8 cellular contexts compared by ENCODE assay signal in the genomic region with DNA sequence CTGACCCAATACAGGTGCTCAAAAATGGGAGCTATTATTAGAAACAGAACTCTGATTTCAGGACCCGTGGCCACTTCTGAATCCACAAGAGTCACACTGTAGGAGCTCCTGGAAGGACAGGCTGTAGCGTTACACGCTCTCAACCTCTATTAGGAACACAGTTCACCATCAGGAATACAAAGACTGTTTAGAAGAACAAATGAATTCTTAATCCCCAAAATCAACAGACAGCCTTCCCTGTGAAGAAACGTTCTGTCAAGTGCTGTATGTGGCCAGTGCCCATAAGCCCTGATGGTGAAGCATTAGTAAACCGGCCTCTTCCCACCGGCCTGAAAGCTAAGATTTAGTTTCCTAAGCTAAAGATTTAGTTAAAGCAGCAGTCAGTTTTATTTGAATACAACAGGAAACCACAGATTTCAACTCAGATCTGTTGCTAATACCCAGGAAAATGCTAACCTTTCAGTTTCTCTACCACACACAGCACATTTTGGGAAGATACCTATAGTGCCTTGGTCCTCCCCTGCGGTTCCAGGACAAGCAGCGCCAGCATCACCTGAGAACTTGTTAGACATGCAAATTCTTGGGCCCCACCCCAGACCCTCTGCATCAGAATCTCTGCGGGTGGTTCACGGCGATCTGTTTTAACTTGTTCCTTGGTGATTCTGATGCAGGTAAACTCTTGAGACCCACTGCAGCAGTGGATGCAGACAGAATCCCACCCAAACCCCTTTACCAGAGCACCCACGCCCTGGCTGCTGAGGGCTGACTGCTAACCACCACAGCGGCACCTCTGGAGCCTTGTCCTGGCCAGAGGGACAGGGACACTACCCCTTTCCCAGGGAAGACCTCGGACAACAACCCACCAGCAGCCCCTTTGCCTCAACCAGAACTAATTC. TPM values are rescaled to one million over a fixed set of nuclear protein-coding genes. Genes with fewer than 3 reads are reported as not detected.
DNase-seq lines count a peak whose midpoint lies in the region; ATAC-seq and TF ChIP-seq lines count a peak whose summit lies in the region.

No MANE protein-coding gene starts in this region.

- peaks cover 12 to 17% (median 12%) of the 10 kb centered on the region in 3 donors for H3K4me1 Mint-ChIP-seq in IgD-negative memory B cell

- no peaks in the 10 kb centered on the region for H3K36me3 Mint-ChIP-seq in IgD-negative memory B cell

- TF ChIP-seq POLR2A in heart left ventricle (IDR thresholded peaks at IDR 0.05), result no peak

- peak overlapping the region in 2 of 3 donors; percentile 20 to 49 for H3K27ac Mint-ChIP-seq in IgD-negative memory B cell

- DNase-seq in heart left ventricle (no peak), aorta (no peak), ascending aorta (ENCODE audit: low spot score in 2 of 2) (no peak), NCI-H82 (lab: John Stamatoyannopoulos, UW) (no peak)

- 53 to 58% (median 55%) methylated on average over 14 of the region's 14 CpGs for WGBS in heart left ventricle, 4 donors
- 38 to 40% methylated on average over 14 of the region's 14 CpGs for WGBS in aorta, 2 donors

- peak; percentile 77 for ATAC-seq in GM18498 (IDR thresholded peaks at IDR 0.05; ENCODE audit: unreplicated experiment)
- ATAC-seq in GM21576 (IDR thresholded peaks at IDR 0.05; ENCODE audit: unreplicated experiment), result peak; percentile 82
- ATAC-seq in heart left ventricle, result no peak
- no peak for ATAC-seq in aorta (ENCODE audit: low FRiP score)

- H3K36me3 ChIP-seq in iPS-15b (ENCODE audit: control insufficient read depth, insufficient read depth, low read length), result no peaks in the 10 kb centered on the region
- H3K36me3 ChIP-seq in heart left ventricle, result no peaks in the 10 kb centered on the region
- no peaks in the 10 kb centered on the region for H3K36me3 ChIP-seq in aorta (ENCODE audit: control insufficient read depth in 1 of 2, insufficient read depth in 2 of 2, low read length in 1 of 2)
- H3K36me3 ChIP-seq in ascending aorta, result no peaks in the 10 kb centered on the region

- H3K27me3 ChIP-seq in iPS-15b (ENCODE audit: control insufficient read depth, insufficient read depth, low read length) (no peaks in the 10 kb centered on the region), heart left ventricle (no peaks in the 10 kb centered on the region), aorta (ENCODE audit: control insufficient read depth in 1 of 2, insufficient read depth in 2 of 2, low read length in 1 of 2) (no peaks in the 10 kb centered on the region), ascending aorta (no peaks in the 10 kb centered on the region)

- H3K4me3 ChIP-seq in iPS-15b (ENCODE audit: low read depth, low read length) (peak overlapping the region; percentile 18), heart left ventricle (no peak overlapping the region), aorta (ENCODE audit: low read length in 2 of 2) (no peak overlapping the region), ascending aorta (no peak overlapping the region)

- H3K4me1 ChIP-seq in iPS-15b (ENCODE audit: control insufficient read depth, insufficient read depth, low read length) (peaks cover 15% of the 10 kb centered on the region), heart left ventricle (peaks cover 0 to 24% (median 6%) of the 10 kb centered on the region in 12 donors), aorta (ENCODE audit: control insufficient read depth in 1 of 2, insufficient read depth in 2 of 2, low read length in 2 of 2) (no peaks in the 10 kb centered on the region), ascending aorta (no peaks in the 10 kb centered on the region)

- no peak overlapping the region for H3K9ac ChIP-seq in iPS-15b (ENCODE audit: low read depth, low read length)

- H3K9me3 ChIP-seq in iPS-15b (ENCODE audit: control insufficient read depth, insufficient read depth, low read length) (no peaks in the 10 kb centered on the region), heart left ventricle (no peaks in the 10 kb centered on the region), aorta (ENCODE audit: control insufficient read depth, low read length) (no peaks in the 10 kb centered on the region), ascending aorta (no peaks in the 10 kb centered on the region)

- H3K27me3 Mint-ChIP-seq in IgD-negative memory B cell, result no peaks in the 10 kb centered on the region

- H3K4me3 Mint-ChIP-seq in IgD-negative memory B cell, result peak overlapping the region; percentile 16 to 89 (median 79)

- no peak overlapping the region for H3K27ac ChIP-seq in heart left ventricle
- H3K27ac ChIP-seq in aorta (ENCODE audit: low read depth in 1 of 2, low read length in 2 of 2), result no peak overlapping the region
- no peak overlapping the region for H3K27ac ChIP-seq in ascending aorta

- no peak for TF ChIP-seq CTCF in heart left ventricle (IDR thresholded peaks at IDR 0.05)
- TF ChIP-seq CTCF in ascending aorta (IDR thresholded peaks at IDR 0.05), result no peak

- H3K9me3 Mint-ChIP-seq in IgD-negative memory B cell, result no peaks in the 10 kb centered on the region

- intact Hi-C loops in heart left ventricle (cut with DNase I) (no loop called here), aorta (cut with DNase I) (no loop called here), ascending aorta (cut with DNase I) (no loop called here)

RNA-seq across cellular contexts. Expression of a gene that starts 33.4 kb away (rescaled TPM):
- polyA plus RNA-seq in IgD-negative memory B cell (15.1 TPM), heart left ventricle (10 to 100 TPM; 27.4 to 81.7 TPM), aorta (10 to 100 TPM; 22.6 to 35.1 TPM)
- total RNA-seq in heart left ventricle (10 to 100 TPM; 17.8 to 42.1 (median 31.5) TPM), aorta (10 to 100 TPM; 14.1 to 15.2 TPM), ascending aorta (not detected)

RNA-seq across cellular contexts. Expression of a gene that starts 53.9 kb away (rescaled TPM):
- polyA plus RNA-seq in IgD-negative memory B cell, result 0.90 TPM
- total RNA-seq in heart left ventricle, result 1 to 10 TPM in 8 of 9 donors, under 1 TPM in 1; 0.75 to 2.0 (median 1.5) TPM
- polyA plus RNA-seq in heart left ventricle, result 1 to 10 TPM in 1 of 2 donors, under 1 TPM in 1; 0.30 to 1.1 TPM
- total RNA-seq in aorta, result 1 to 10 TPM; 1.4 to 1.6 TPM
- under 1 TPM; 0.13 to 0.33 TPM for polyA plus RNA-seq in aorta
- total RNA-seq in ascending aorta, result 4.2 TPM

Comparison
In these comparisons a context has a peak if more than half of its experiments do, and no peak if none do; other contexts are left out.
1. ATAC-seq: peak in GM18498 (single experiment) and GM21576 (single experiment); none in heart left ventricle (0 of 4) and aorta (single experiment).
2. RNA of a gene that starts 33.4 kb away (total RNA-seq): 17.8 to 42.1 TPM in heart left ventricle and 14.1 to 15.2 TPM in aorta; not detected in ascending aorta (single experiment); every median in the first group is over 10 times any median in the second.